ENCODE assay signal across 1 cellular context in the genomic region with DNA sequence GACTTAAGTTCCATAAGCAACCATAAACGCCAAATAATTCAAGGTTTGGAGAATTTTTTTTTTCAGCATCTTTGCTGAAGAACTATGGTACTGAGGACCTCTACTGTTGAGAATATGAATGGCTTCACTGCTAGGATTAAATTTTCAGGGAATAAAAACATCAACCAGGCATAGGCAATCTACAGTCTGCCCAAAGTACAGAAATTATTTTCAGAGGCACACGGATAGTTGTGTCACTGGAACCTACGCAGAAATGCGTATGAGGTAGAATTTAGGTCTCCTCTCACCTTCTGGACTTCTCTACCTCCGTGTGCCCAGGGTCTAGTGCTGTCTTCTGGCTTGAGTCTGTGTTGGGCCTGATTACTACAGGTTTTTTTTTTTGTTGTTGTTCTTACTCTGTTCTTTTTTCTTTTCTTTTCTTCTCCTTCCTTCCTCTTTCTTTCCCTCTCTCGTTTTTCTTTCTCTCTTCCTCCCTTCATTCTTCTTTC.
TF ChIP-seq lines count a peak whose summit lies in the region.

No MANE protein-coding gene starts in this region.

TF ChIP-seq in H1, 55 proteins besides CTCF, POLR2A, EP300 and RAD21 (continued from another document):
- TF ChIP-seq RBBP5 (IDR thresholded peaks at IDR 0.05; ENCODE audit: borderline replicate concordance, low read depth, low read length) (no peak), SP4 (IDR thresholded peaks at IDR 0.05; ENCODE audit: low read length) (no peak), EGR1 (IDR thresholded peaks at IDR 0.05; ENCODE audit: borderline replicate concordance, low read depth, low read length) (no peak), SP2 (IDR thresholded peaks at IDR 0.05; ENCODE audit: low read length) (no peak)
